27 cellular contexts compared by ENCODE assay signal in genomic region chr21:40173833-40174232, GRCh38.
DNase-seq lines count a peak whose midpoint lies in the region; ATAC-seq and TF ChIP-seq lines count a peak whose summit lies in the region.
"Had no signal": no experiment of that assay in that cellular context is flagged by ENCODE, and none has a peak within 500 bp of the region (broad histone marks: within the 10 kb centered on the region; RNA-seq: fewer than 3 reads in every experiment).

No MANE protein-coding gene starts in this region.

- H4K20me1 ChIP-seq in DOHH2 (ENCODE audit: control insufficient read depth, insufficient read depth, low read depth, low read length) (no peaks in the 10 kb centered on the region), OCI-LY1 (ENCODE audit: insufficient read depth, low read length) (no peaks in the 10 kb centered on the region)
- H4K20me1 ChIP-seq: BLaER1 treated with 17β-estradiol and CSF1 and Interleukin-3, amounts not matched to agents 10 nM and 100 nM had no signal

- H3K4me1 Mint-ChIP-seq in activated CD4-positive, alpha-beta T cell treated with anti-CD3 and anti-CD28 coated beads, Interleukin-2, amount 10 ng/mL, durations not matched to agents 7 days and 5 days = no peaks in the 10 kb centered on the region
- H3K4me1 Mint-ChIP-seq: activated CD8-positive, alpha-beta memory T cell treated with anti-CD3 and anti-CD28 coated beads, Interleukin-2, amount 10 ng/mL, durations not matched to agents 7 days and 5 days; activated naive CD8-positive, alpha-beta T cell treated with anti-CD3 and anti-CD28 coated beads, Interleukin-2, amount 10 ng/mL, durations not matched to agents 7 days and 5 days; natural killer cell had no signal

- H3K27ac Mint-ChIP-seq in activated CD4-positive, alpha-beta T cell treated with anti-CD3 and anti-CD28 coated beads, Interleukin-2, amount 10 ng/mL, durations not matched to agents 7 days and 5 days = no peak overlapping the region
- H3K27ac Mint-ChIP-seq: activated CD8-positive, alpha-beta memory T cell treated with anti-CD3 and anti-CD28 coated beads, Interleukin-2, amount 10 ng/mL, durations not matched to agents 7 days and 5 days; activated naive CD8-positive, alpha-beta T cell treated with anti-CD3 and anti-CD28 coated beads, Interleukin-2, amount 10 ng/mL, durations not matched to agents 7 days and 5 days; natural killer cell; type B pancreatic cell had no signal

- CTCF ChIA-PET in activated CD4-positive, alpha-beta T cell treated with anti-CD3 and anti-CD28 coated beads, Interleukin-2, amount 10 ng/mL, durations not matched to agents 7 days and 5 days (lab: Charles Lee) = no interaction called here

- H3K27ac ChIP-seq in DOHH2 (ENCODE audit: low read depth, low read length) = no peak overlapping the region
- H3K27ac ChIP-seq in OCI-LY1 (ENCODE audit: low read depth, low read length, poor library complexity, severe bottlenecking) = no peak overlapping the region
- no peak overlapping the region for H3K27ac ChIP-seq in foreskin keratinocyte
- H3K27ac ChIP-seq: BLaER1 treated with 17β-estradiol and CSF1 and Interleukin-3, amounts not matched to agents 10 nM and 100 nM; gastroesophageal sphincter; SJCRH30 had no signal

- H3F3A ChIP-seq in DOHH2 (ENCODE audit: control insufficient read depth, insufficient read depth) = no peaks in the 10 kb centered on the region
- no peaks in the 10 kb centered on the region for H3F3A ChIP-seq in OCI-LY1 (ENCODE audit: insufficient read depth, low read length)

- POLR2A ChIA-PET in activated CD4-positive, alpha-beta T cell treated with anti-CD3 and anti-CD28 coated beads, Interleukin-2, amount 10 ng/mL, durations not matched to agents 7 days and 5 days (lab: Charles Lee) = no interaction called here

- H3K4me1 ChIP-seq in DOHH2 (ENCODE audit: control insufficient read depth, low read length) (no peaks in the 10 kb centered on the region), OCI-LY1 (ENCODE audit: insufficient read depth, low read length, severe bottlenecking) (no peaks in the 10 kb centered on the region), foreskin keratinocyte (no peaks in the 10 kb centered on the region)
- H3K4me1 ChIP-seq: gastroesophageal sphincter had no signal

- ATAC-seq in foreskin keratinocyte = no peak
- ATAC-seq: activated CD8-positive, alpha-beta memory T cell treated with anti-CD3 and anti-CD28 coated beads, Interleukin-2, amount 10 ng/mL, durations not matched to agents 7 days and 5 days; activated T-cell treated with anti-CD3 and anti-CD28 coated beads, Interleukin-2, amount 50 U/mL, for 4 hours; gastroesophageal sphincter; HCT116; HepG2; left colon; mucosa of descending colon; natural killer cell had no signal

- no peak overlapping the region for H3K4me3 Mint-ChIP-seq in activated CD4-positive, alpha-beta T cell treated with anti-CD3 and anti-CD28 coated beads, Interleukin-2, amount 10 ng/mL, durations not matched to agents 7 days and 5 days
- H3K4me3 Mint-ChIP-seq: activated CD8-positive, alpha-beta memory T cell treated with anti-CD3 and anti-CD28 coated beads, Interleukin-2, amount 10 ng/mL, durations not matched to agents 7 days and 5 days; activated naive CD8-positive, alpha-beta T cell treated with anti-CD3 and anti-CD28 coated beads, Interleukin-2, amount 10 ng/mL, durations not matched to agents 7 days and 5 days; activated T-cell treated with anti-CD3 and anti-CD28 coated beads, Interleukin-2, amount 50 U/mL, for 4 hours; natural killer cell; type B pancreatic cell had no signal

- H3K79me2 ChIP-seq in DOHH2 (ENCODE audit: control insufficient read depth, low read length) (no peaks in the 10 kb centered on the region), OCI-LY1 (ENCODE audit: insufficient read depth, low read length) (no peaks in the 10 kb centered on the region)

- no peak overlapping the region for H3K9ac ChIP-seq in OCI-LY1 (ENCODE audit: low read length)
- H3K9ac ChIP-seq: BLaER1 treated with 17β-estradiol and CSF1 and Interleukin-3, amounts not matched to agents 10 nM and 100 nM had no signal

- H3K4me2 ChIP-seq in DOHH2 (ENCODE audit: low read length) = no peak overlapping the region
- no peak overlapping the region for H3K4me2 ChIP-seq in OCI-LY1 (ENCODE audit: low read length)

- H3K36me3 ChIP-seq in DOHH2 (ENCODE audit: control insufficient read depth, low read length) (no peaks in the 10 kb centered on the region), OCI-LY1 (ENCODE audit: insufficient read depth, low read length) (no peaks in the 10 kb centered on the region)
- H3K36me3 ChIP-seq: BLaER1 treated with 17β-estradiol and CSF1 and Interleukin-3, amounts not matched to agents 10 nM and 100 nM; gastroesophageal sphincter; SJCRH30 had no signal

- no peak overlapping the region for H2AFZ ChIP-seq in OCI-LY1 (ENCODE audit: low read length)

- H3K36me3 Mint-ChIP-seq in activated CD4-positive, alpha-beta T cell treated with anti-CD3 and anti-CD28 coated beads, Interleukin-2, amount 10 ng/mL, durations not matched to agents 7 days and 5 days (ENCODE audit: low read depth) = no peaks in the 10 kb centered on the region
- H3K36me3 Mint-ChIP-seq: activated CD8-positive, alpha-beta memory T cell treated with anti-CD3 and anti-CD28 coated beads, Interleukin-2, amount 10 ng/mL, durations not matched to agents 7 days and 5 days; activated naive CD8-positive, alpha-beta T cell treated with anti-CD3 and anti-CD28 coated beads, Interleukin-2, amount 10 ng/mL, durations not matched to agents 7 days and 5 days; natural killer cell; type B pancreatic cell had no signal

- no peaks in the 10 kb centered on the region for H3K27me3 Mint-ChIP-seq in activated CD4-positive, alpha-beta T cell treated with anti-CD3 and anti-CD28 coated beads, Interleukin-2, amount 10 ng/mL, durations not matched to agents 7 days and 5 days
- H3K27me3 Mint-ChIP-seq: activated CD8-positive, alpha-beta memory T cell treated with anti-CD3 and anti-CD28 coated beads, Interleukin-2, amount 10 ng/mL, durations not matched to agents 7 days and 5 days; activated naive CD8-positive, alpha-beta T cell treated with anti-CD3 and anti-CD28 coated beads, Interleukin-2, amount 10 ng/mL, durations not matched to agents 7 days and 5 days; type B pancreatic cell had no signal

- H3K9me3 ChIP-seq in DOHH2 (ENCODE audit: control insufficient read depth, insufficient read depth, low read length) (no peaks in the 10 kb centered on the region; the same call in 1 of the 2 replicates), OCI-LY1 (ENCODE audit: low read length) (no peaks in the 10 kb centered on the region)
- H3K9me3 ChIP-seq: gastroesophageal sphincter, mucosa of descending colon, SJCRH30 had no signal

- H3K4me3 ChIP-seq in DOHH2 (ENCODE audit: low read length) (no peak overlapping the region), OCI-LY1 (ENCODE audit: low read depth, low read length, poor library complexity, severe bottlenecking) (no peak overlapping the region)
- H3K4me3 ChIP-seq: BLaER1 treated with 17β-estradiol and CSF1 and Interleukin-3, amounts not matched to agents 10 nM and 100 nM; gastroesophageal sphincter; mucosa of descending colon; SJCRH30 had no signal

- no peaks in the 10 kb centered on the region for H3K27me3 ChIP-seq in DOHH2 (ENCODE audit: control insufficient read depth, low read length)
- 0 out of 2 replicates have a peak, but pooled peaks cover 4% of the 10 kb centered on the region for H3K27me3 ChIP-seq in OCI-LY1 (ENCODE audit: insufficient read depth, low read length)
- no peaks in the 10 kb centered on the region for H3K27me3 ChIP-seq in foreskin keratinocyte
- H3K27me3 ChIP-seq: BLaER1 treated with 17β-estradiol and CSF1 and Interleukin-3, amounts not matched to agents 10 nM and 100 nM; gastroesophageal sphincter had no signal

- DNase-seq in HT-29 (ENCODE audit: low spot score) (peak; percentile 1), foreskin keratinocyte (no peak), NCI-H1092 (lab: John Stamatoyannopoulos, UW) (no peak), H4 (ENCODE audit: low spot score) (no peak)
- DNase-seq in stimulated activated CD4-positive, alpha-beta T cell treated with anti-CD3 and anti-CD28 coated beads, Interleukin-2, amount 100 ng/mL, for 48 hours = no peak
- DNase-seq in activated CD4-positive, alpha-beta T cell treated with anti-CD3 and anti-CD28 coated beads, Interleukin-2, amount 10 ng/mL, durations not matched to agents 7 days and 5 days = no peak
- DNase-seq: activated CD8-positive, alpha-beta memory T cell treated with anti-CD3 and anti-CD28 coated beads, Interleukin-2, amount 10 ng/mL, durations not matched to agents 7 days and 5 days; activated gamma-delta T cell treated with Interleukin-2 at 50 U/mL for 16 hours; activated naive CD8-positive, alpha-beta T cell treated with anti-CD3 and anti-CD28 coated beads, Interleukin-2, amount 10 ng/mL, durations not matched to agents 7 days and 5 days; activated T-cell treated with anti-CD3 and anti-CD28 coated beads, Interleukin-2, amount 50 U/mL, for 4 hours; aorta; hippocampal formation; left colon; mucosa of descending colon; natural killer cell; NCI-H1930; NCI-H2227 treated with DMSO at 0.1 percent for 48 hours; SJCRH30; stimulated activated naive CD4-positive, alpha-beta T cell; T-helper 9 cell had no signal

- H3K9me2 ChIP-seq in DOHH2 (replicated peaks; ENCODE audit: control insufficient read depth, low read length) (no peaks in the 10 kb centered on the region), OCI-LY1 (ENCODE audit: low read depth, low read length) (no peaks in the 10 kb centered on the region)

- peak; percentile 13 for TF ChIP-seq CTCF in DOHH2 (IDR thresholded peaks at IDR 0.05; ENCODE audit: low read depth, low read length, poor library complexity, severe bottlenecking)
- TF ChIP-seq CTCF in OCI-LY1 (IDR thresholded peaks at IDR 0.05; ENCODE audit: low read length) = peak; percentile 57
- peak; percentile 19 for TF ChIP-seq CTCF in foreskin keratinocyte (conservative IDR thresholded peaks at IDR 0.05)

- H3K9me3 Mint-ChIP-seq in activated CD4-positive, alpha-beta T cell treated with anti-CD3 and anti-CD28 coated beads, Interleukin-2, amount 10 ng/mL, durations not matched to agents 7 days and 5 days = peaks cover 4% of the 10 kb centered on the region
- H3K9me3 Mint-ChIP-seq: activated T-cell treated with anti-CD3 and anti-CD28 coated beads, Interleukin-2, amount 50 U/mL, for 4 hours; type B pancreatic cell had no signal
